Comparison of ENCODE assay signal across 11 cellular contexts in the genomic region with DNA sequence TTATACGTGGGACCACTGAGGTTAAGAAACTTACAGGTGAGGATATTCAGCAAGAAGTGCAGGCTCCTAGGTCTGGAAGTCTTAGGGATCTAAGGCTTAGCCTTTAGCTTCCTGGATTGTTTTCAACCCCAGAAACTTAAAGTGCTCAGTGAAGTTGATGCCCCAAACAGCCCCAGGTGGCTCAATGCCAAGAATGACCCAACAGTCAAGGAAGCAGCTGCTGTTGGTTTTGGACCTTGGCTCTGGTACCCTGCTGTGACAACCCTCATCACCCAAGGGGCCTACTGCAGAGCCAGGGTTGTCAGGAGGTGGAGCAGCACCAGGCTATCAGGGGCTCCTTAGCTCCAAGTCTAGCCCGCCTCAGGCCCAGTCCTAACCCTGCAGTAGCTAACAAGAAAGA. TPM values are rescaled to one million over a fixed set of nuclear protein-coding genes. Genes with fewer than 3 reads are reported as not detected.
A peak's percentile ranks its signal among the peaks of the same experiment; 100 is the strongest.
DNase-seq lines count a peak whose midpoint lies in the region; ATAC-seq and TF ChIP-seq lines count a peak whose summit lies in the region.
"Had no signal": no experiment of that assay in that cellular context is flagged by ENCODE, and none has a peak within 500 bp of the region (broad histone marks: within the 10 kb centered on the region; RNA-seq: fewer than 3 reads in every experiment).

No MANE protein-coding gene starts in this region.

- DNase-seq in CD1c-positive myeloid dendritic cell (ENCODE audit: extremely low spot score) (peak; percentile 28), brain microvascular endothelial cell (no peak), G401 (ENCODE audit: low spot score) (no peak), SK-N-DZ (ENCODE audit: low spot score) (no peak), AG08396 (ENCODE audit: low spot score) (no peak)
- DNase-seq in activated CD4-positive, CD25-positive, alpha-beta regulatory T cell treated with anti-CD3 and anti-CD28 coated beads, Interleukin-2, amount 50 U/mL, for 72 hours, result no peak
- DNase-seq: stomach had no signal

- peak; percentile 5 for ATAC-seq in GM19452 (IDR thresholded peaks at IDR 0.05; ENCODE audit: unreplicated experiment)
- peak; percentile 11 for ATAC-seq in HG03280 (IDR thresholded peaks at IDR 0.05; ENCODE audit: unreplicated experiment)
- ATAC-seq: left lobe of liver, Panc1 had no signal

- H3K27ac ChIP-seq in brain microvascular endothelial cell, result peak overlapping the region; percentile 27

- TF ChIP-seq CTCF in brain microvascular endothelial cell (IDR thresholded peaks at IDR 0.05; ENCODE audit: low read depth, low read length, missing control alignments), result no peak

- no peaks in the 10 kb centered on the region for H3K27me3 ChIP-seq in brain microvascular endothelial cell (replicated peaks)
- H3K27me3 ChIP-seq: stomach had no signal

- peaks cover 4% of the 10 kb centered on the region for H3K36me3 ChIP-seq in brain microvascular endothelial cell (replicated peaks)

- no peak overlapping the region for H3K4me3 ChIP-seq in brain microvascular endothelial cell (ENCODE audit: low read depth, low read length)
- H3K4me3 ChIP-seq: stomach had no signal

- in situ Hi-C loops in brain microvascular endothelial cell (cut with HindIII; ENCODE audit: low pct_ligation_motif_present, low sequenced_read_pairs), result no loop called here
- in situ Hi-C loops in G401 (cut with HindIII; ENCODE audit: low sequenced_read_pairs), result no loop called here

RNA-seq across cellular contexts. Expression of gene VDR, which starts 36.8 kb away (rescaled TPM):
- 0.06 and 0.07 TPM in 2 replicates for total RNA-seq in G401 (2014; rRNA removed; shearing (Covaris generic))
- polyA plus RNA-seq in SK-N-DZ (2014; cell fraction: cytosol; rRNA removed), result not detected in 2 replicates
- not detected in 2 replicates for polyA plus RNA-seq in SK-N-DZ (2014; cell fraction: nucleus; rRNA removed)

RNA-seq across cellular contexts. Expression of gene HDAC7, which starts 48.3 kb away (rescaled TPM):
- 26.8 and 46.8 TPM in 2 replicates for total RNA-seq in G401 (2014; rRNA removed; shearing (Covaris generic))
- 14.4 TPM in 2 replicates for polyA plus RNA-seq in SK-N-DZ (2014; cell fraction: cytosol; rRNA removed)
- polyA plus RNA-seq in SK-N-DZ (2014; cell fraction: nucleus; rRNA removed), result 45.6 and 46.2 TPM in 2 replicates
